In genomic region chr18:43789234-43790000, GRCh38 we compare ENCODE assay signal across 12 cellular contexts.
DNase-seq lines count a peak whose midpoint lies in the region; ATAC-seq and TF ChIP-seq lines count a peak whose summit lies in the region.
"Had no signal": no experiment of that assay in that cellular context is flagged by ENCODE, and none has a peak within 500 bp of the region (broad histone marks: within the 10 kb centered on the region; RNA-seq: fewer than 3 reads in every experiment).

No MANE protein-coding gene starts in this region.

- 69 to 72% methylated on average over 2 to 3 of the region's 3 CpGs for WGBS in endodermal cell (ENCODE audit: insufficient coverage in 1 of 2, insufficient read length in 1 of 2), 2 experiments
- no CpG with 5 or more reads among the region's 3 CpGs for WGBS in trophoblast cell (ENCODE audit: extremely low coverage, insufficient coverage, insufficient read length)

- H3K4me1 ChIP-seq in endodermal cell (ENCODE audit: control insufficient read depth, insufficient read depth, low read length) = no peaks in the 10 kb centered on the region
- no peaks in the 10 kb centered on the region for H3K4me1 ChIP-seq in trophoblast cell (ENCODE audit: control insufficient read depth in 1 of 2, insufficient read depth in 2 of 2, low read length in 2 of 2)

- no peak overlapping the region for H3K4me3 ChIP-seq in endodermal cell (ENCODE audit: low read length)
- no peak overlapping the region for H3K4me3 ChIP-seq in trophoblast cell (ENCODE audit: low read depth, low read length)
- H3K4me3 ChIP-seq: skin epidermis had no signal

- ATAC-seq in HG03520 (IDR thresholded peaks at IDR 0.05; ENCODE audit: unreplicated experiment) = no peak
- ATAC-seq: activated CD4-positive, CD25-positive, alpha-beta regulatory T cell treated with anti-CD3 and anti-CD28 coated beads, Interleukin-2, amount 50 U/mL, for 24 hours had no signal

- H4K8ac ChIP-seq in trophoblast cell (ENCODE audit: low read depth, low read length) = no peak overlapping the region

- H3K36me3 Mint-ChIP-seq in endodermal cell (ENCODE audit: low read depth) (no peaks in the 10 kb centered on the region), mesothelial cell of epicardium (peaks cover under 1% of the 10 kb centered on the region), glutamatergic neuron (ENCODE audit: unreplicated experiment) (no peaks in the 10 kb centered on the region)
- H3K36me3 Mint-ChIP-seq: immature natural killer cell had no signal

- no peaks in the 10 kb centered on the region for H3K27me3 ChIP-seq in endodermal cell (ENCODE audit: control insufficient read depth, insufficient read depth, low read length, poor library complexity, severe bottlenecking)
- H3K27me3 ChIP-seq in trophoblast cell (ENCODE audit: insufficient read depth, low read length) = no peaks in the 10 kb centered on the region

- no peak overlapping the region for H4K91ac ChIP-seq in trophoblast cell (ENCODE audit: low read depth, low read length)

- no peaks in the 10 kb centered on the region for H3K27me3 Mint-ChIP-seq in endodermal cell (ENCODE audit: insufficient read depth)
- no peaks in the 10 kb centered on the region for H3K27me3 Mint-ChIP-seq in mesothelial cell of epicardium (ENCODE audit: low read depth)
- H3K27me3 Mint-ChIP-seq in glutamatergic neuron (ENCODE audit: unreplicated experiment) = no peaks in the 10 kb centered on the region

- H2BK5ac ChIP-seq in trophoblast cell (ENCODE audit: low read depth, low read length, poor library complexity) = no peak overlapping the region

- H3K4me2 ChIP-seq in trophoblast cell (ENCODE audit: low read length) = no peak overlapping the region

- H2AFZ ChIP-seq in trophoblast cell (ENCODE audit: insufficient read depth, low read length, poor library complexity) = no peak overlapping the region

- H3K27ac Mint-ChIP-seq in endodermal cell (no peak overlapping the region), mesothelial cell of epicardium (peak overlapping the region; percentile 23), glutamatergic neuron (ENCODE audit: unreplicated experiment) (no peak overlapping the region)
- H3K27ac Mint-ChIP-seq: immature natural killer cell had no signal

- H3K4me3 Mint-ChIP-seq in endodermal cell (no peak overlapping the region), mesothelial cell of epicardium (no peak overlapping the region), glutamatergic neuron (ENCODE audit: unreplicated experiment) (no peak overlapping the region)
- H3K4me3 Mint-ChIP-seq: immature natural killer cell had no signal

- no peak overlapping the region for H3K18ac ChIP-seq in trophoblast cell (ENCODE audit: low read length)

- no peak overlapping the region for H4K12ac ChIP-seq in trophoblast cell (ENCODE audit: low read depth, low read length)

- TF ChIP-seq CTCF in C4-2B (conservative IDR thresholded peaks at IDR 0.05) (peak; percentile 43), endodermal cell (conservative IDR thresholded peaks at IDR 0.05) (peak; percentile 30), mesothelial cell of epicardium (IDR thresholded peaks at IDR 0.05; ENCODE audit: unreplicated experiment) (no peak), glutamatergic neuron (IDR thresholded peaks at IDR 0.05; ENCODE audit: partially characterized antibody, unreplicated experiment) (no peak)

- H3K9me3 Mint-ChIP-seq in endodermal cell (no peaks in the 10 kb centered on the region), mesothelial cell of epicardium (peaks cover 1% of the 10 kb centered on the region), glutamatergic neuron (ENCODE audit: unreplicated experiment) (no peaks in the 10 kb centered on the region)

- no peak overlapping the region for H3K14ac ChIP-seq in trophoblast cell (ENCODE audit: low read length)

- H3K4me1 Mint-ChIP-seq in endodermal cell = no peaks in the 10 kb centered on the region
- H3K4me1 Mint-ChIP-seq in mesothelial cell of epicardium = peaks cover 7% of the 10 kb centered on the region
- no peaks in the 10 kb centered on the region for H3K4me1 Mint-ChIP-seq in glutamatergic neuron (ENCODE audit: low read depth, unreplicated experiment)
- H3K4me1 Mint-ChIP-seq: immature natural killer cell had no signal

- no peak overlapping the region for H2BK12ac ChIP-seq in trophoblast cell (ENCODE audit: low read length)

- H3K9ac ChIP-seq in endodermal cell (ENCODE audit: extremely low read depth, low read length, poor library complexity, severe bottlenecking) = no peak overlapping the region
- H3K9ac ChIP-seq in trophoblast cell (ENCODE audit: low read length) = no peak overlapping the region

- no peaks in the 10 kb centered on the region for H3K79me1 ChIP-seq in trophoblast cell (ENCODE audit: low read length)

- H2BK120ac ChIP-seq in trophoblast cell (ENCODE audit: insufficient read depth, low read length, poor library complexity) = no peak overlapping the region

- no peak overlapping the region for H2AK5ac ChIP-seq in trophoblast cell (ENCODE audit: low read length)

- no peaks in the 10 kb centered on the region for H3K79me2 ChIP-seq in trophoblast cell (ENCODE audit: control insufficient read depth, insufficient read depth, low read length, poor library complexity)

- peak; percentile 23 for DNase-seq in NCI-H146 (lab: John Stamatoyannopoulos, UW)
- no peak for DNase-seq in endodermal cell
- no peak for DNase-seq in mesothelial cell of epicardium (ENCODE audit: low spot score in 2 of 2, unreplicated experiment in 2 of 2)
- DNase-seq in glutamatergic neuron = no peak
- no peak for DNase-seq in trophoblast cell
- no peak for DNase-seq in NCI-H2196 (lab: John Stamatoyannopoulos, UW; ENCODE audit: unreplicated experiment)
- DNase-seq: amniotic stem cell, immature natural killer cell had no signal

- H3K27ac ChIP-seq in C4-2B (peak overlapping the region; percentile 44; the same call in 1 of the 2 replicates), endodermal cell (ENCODE audit: low read depth, low read length) (no peak overlapping the region), trophoblast cell (ENCODE audit: low read depth, low read length) (no peak overlapping the region)
- H3K27ac ChIP-seq: skin epidermis had no signal

- H3K9me3 ChIP-seq in endodermal cell (ENCODE audit: control insufficient read depth, low read length) (no peaks in the 10 kb centered on the region), trophoblast cell (ENCODE audit: insufficient read depth, low read depth, low read length) (no peaks in the 10 kb centered on the region)

- no peak overlapping the region for H3K23ac ChIP-seq in trophoblast cell (ENCODE audit: low read length)

- no peak overlapping the region for H3K4ac ChIP-seq in trophoblast cell (ENCODE audit: low read depth, low read length)

- no peaks in the 10 kb centered on the region for H3K36me3 ChIP-seq in endodermal cell (ENCODE audit: control insufficient read depth, insufficient read depth, low read length)
- no peaks in the 10 kb centered on the region for H3K36me3 ChIP-seq in trophoblast cell (ENCODE audit: control insufficient read depth in 1 of 2, insufficient read depth in 2 of 2, low read length in 2 of 2)

Comparison
In these comparisons a context has a peak if more than half of its experiments do, and no peak if none do; other contexts are left out.
1. CTCF ChIP-seq: peak in C4-2B (single experiment) and endodermal cell (single experiment); none in mesothelial cell of epicardium (single experiment) and glutamatergic neuron (single experiment).